28 cellular contexts compared by ENCODE assay signal in genomic region chr1:33535334-33535733, GRCh38.
"Had no signal": no experiment of that assay in that cellular context is flagged by ENCODE, and none has a peak within 500 bp of the region (broad histone marks: within the 10 kb centered on the region; RNA-seq: fewer than 3 reads in every experiment).

No MANE protein-coding gene starts in this region.

- H3K9me3 ChIP-seq: stomach, suprapubic skin, testis, thoracic aorta, thyroid gland, tibial artery, tibial nerve, transverse colon, upper lobe of left lung, upper lobe of right lung, uterus, vagina had no signal

- H3K9me3 Mint-ChIP-seq: stimulated activated naive CD8-positive, alpha-beta T cell treated with anti-CD3 and anti-CD28 coated beads, Interleukin-15, amount 100 ng/mL, for 72 hours; stimulated activated naive CD8-positive, alpha-beta T cell treated with anti-CD3 and anti-CD28 coated beads, Interleukin-15, Interleukin-2, amounts not matched to agents 100 ng/mL and 50 ng/mL, for 24 hours had no signal

- H3K27ac ChIP-seq: stomach, suprapubic skin, testis, thoracic aorta, thyroid gland, tibial artery, tibial nerve, transverse colon, upper lobe of left lung, upper lobe of right lung, uterus, vagina had no signal

- DNase-seq: stimulated activated CD4-positive, alpha-beta T cell treated with anti-CD3 and anti-CD28 coated beads, Interleukin-2, amount 100 ng/mL, for 48 hours; stimulated activated CD4-positive, alpha-beta T cell treated with anti-CD3 and anti-CD28 coated beads, Interleukin-4, amount 100 ng/mL, for 1 hour; stimulated activated CD4-positive, alpha-beta T cell treated with anti-CD3 and anti-CD28 coated beads, Interleukin-4, amount 100 ng/mL, for 24 hours; stimulated activated CD4-positive, alpha-beta T cell treated with anti-CD3 and anti-CD28 coated beads, Interleukin-4, amount 100 ng/mL, for 4 hours; stimulated activated CD8-positive, alpha-beta memory T cell treated with anti-CD3 and anti-CD28 coated beads, Interleukin-4, amount 100 ng/mL, for 48 hours; stimulated activated naive B cell treated with anti-CD40 and anti-IgM and Interleukin-4, amounts not matched to agents 10 μg/mL and 1 μg/mL and 100 μg/mL, for 72 hours; stimulated activated naive CD4-positive, alpha-beta T cell; stimulated activated naive CD4-positive, alpha-beta T cell treated with Interleukin-2 at 50 U/mL for 16 hours; stimulated activated naive CD8-positive, alpha-beta T cell treated with anti-CD3 and anti-CD28 coated beads, Interleukin-15, amount 100 ng/mL, for 72 hours; stimulated activated naive CD8-positive, alpha-beta T cell treated with anti-CD3 and anti-CD28 coated beads, Interleukin-15, Interleukin-2, amounts not matched to agents 100 U/mL and 50 U/mL, for 24 hours; stomach; substantia nigra; testis; thyroid gland; tibial artery; transverse colon; trophoblast cell; upper lobe of left lung; upper lobe of right lung; uterus had no signal

- H3K27me3 ChIP-seq: testis, thyroid gland, tibial artery, tibial nerve, transverse colon, upper lobe of left lung, upper lobe of right lung, uterus, vagina had no signal

- H3K4me1 Mint-ChIP-seq: stimulated activated effector memory CD8-positive, alpha-beta T cell treated with anti-CD3 and anti-CD28 coated beads, Interleukin-12 subunit alpha, Interleukin-12 subunit beta, amount 100 ng/mL, for 72 hours; stimulated activated memory B cell treated with anti-CD40 and anti-IgM and Interleukin-4, amounts not matched to agents 10 μg/mL and 1 μg/mL and 100 μg/mL, for 72 hours; stimulated activated naive B cell treated with anti-CD40 and anti-IgM and Interleukin-4, amounts not matched to agents 10 μg/mL and 1 μg/mL and 100 μg/mL, for 72 hours had no signal

- ATAC-seq: stimulated activated effector memory CD8-positive, alpha-beta T cell treated with anti-CD3 and anti-CD28 coated beads, Interleukin-12 subunit alpha, Interleukin-12 subunit beta, amount 100 ng/mL, for 72 hours; stimulated activated memory B cell treated with anti-CD40 and anti-IgM and Interleukin-4, amounts not matched to agents 10 μg/mL and 1 μg/mL and 100 μg/mL, for 72 hours; stimulated activated naive B cell treated with anti-CD40 and anti-IgM and Interleukin-4, amounts not matched to agents 10 μg/mL and 1 μg/mL and 100 μg/mL, for 72 hours; stimulated activated naive CD8-positive, alpha-beta T cell treated with anti-CD3 and anti-CD28 coated beads, Interleukin-15, amount 100 ng/mL, for 72 hours; stimulated activated naive CD8-positive, alpha-beta T cell treated with anti-CD3 and anti-CD28 coated beads, Interleukin-15, Interleukin-2, amounts not matched to agents 100 U/mL and 50 U/mL, for 24 hours; upper lobe of right lung had no signal

- H3K4me3 Mint-ChIP-seq: stimulated activated effector memory CD8-positive, alpha-beta T cell treated with anti-CD3 and anti-CD28 coated beads, Interleukin-12 subunit alpha, Interleukin-12 subunit beta, amount 100 ng/mL, for 72 hours; stimulated activated memory B cell treated with anti-CD40 and anti-IgM and Interleukin-4, amounts not matched to agents 10 μg/mL and 1 μg/mL and 100 μg/mL, for 72 hours; stimulated activated naive B cell treated with anti-CD40 and anti-IgM and Interleukin-4, amounts not matched to agents 10 μg/mL and 1 μg/mL and 100 μg/mL, for 72 hours; stimulated activated naive CD8-positive, alpha-beta T cell treated with anti-CD3 and anti-CD28 coated beads, Interleukin-15, amount 100 ng/mL, for 72 hours; stimulated activated naive CD8-positive, alpha-beta T cell treated with anti-CD3 and anti-CD28 coated beads, Interleukin-15, Interleukin-2, amounts not matched to agents 100 ng/mL and 50 ng/mL, for 24 hours had no signal

- H3K27ac Mint-ChIP-seq: stimulated activated effector memory CD8-positive, alpha-beta T cell treated with anti-CD3 and anti-CD28 coated beads, Interleukin-12 subunit alpha, Interleukin-12 subunit beta, amount 100 ng/mL, for 72 hours; stimulated activated memory B cell treated with anti-CD40 and anti-IgM and Interleukin-4, amounts not matched to agents 10 μg/mL and 1 μg/mL and 100 μg/mL, for 72 hours; stimulated activated naive B cell treated with anti-CD40 and anti-IgM and Interleukin-4, amounts not matched to agents 10 μg/mL and 1 μg/mL and 100 μg/mL, for 72 hours; stimulated activated naive CD8-positive, alpha-beta T cell treated with anti-CD3 and anti-CD28 coated beads, Interleukin-15, Interleukin-2, amounts not matched to agents 100 ng/mL and 50 ng/mL, for 24 hours had no signal

- H3K36me3 Mint-ChIP-seq: stimulated activated effector memory CD8-positive, alpha-beta T cell treated with anti-CD3 and anti-CD28 coated beads, Interleukin-12 subunit alpha, Interleukin-12 subunit beta, amount 100 ng/mL, for 72 hours; stimulated activated memory B cell treated with anti-CD40 and anti-IgM and Interleukin-4, amounts not matched to agents 10 μg/mL and 1 μg/mL and 100 μg/mL, for 72 hours; stimulated activated naive B cell treated with anti-CD40 and anti-IgM and Interleukin-4, amounts not matched to agents 10 μg/mL and 1 μg/mL and 100 μg/mL, for 72 hours had no signal

- H3K4me3 ChIP-seq: stomach, suprapubic skin, testis, thoracic aorta, thyroid gland, tibial artery, tibial nerve, transverse colon, upper lobe of left lung, upper lobe of right lung, uterus, vagina had no signal

- H3K36me3 ChIP-seq: stomach, suprapubic skin, thoracic aorta, thyroid gland, tibial artery, tibial nerve, transverse colon, upper lobe of left lung, upper lobe of right lung, uterus, vagina had no signal

- FAIRE-seq: urothelium cell line had no signal

- H3K4me1 ChIP-seq: stomach, suprapubic skin, testis, thyroid gland, tibial artery, tibial nerve, transverse colon, upper lobe of left lung, upper lobe of right lung, uterus, vagina had no signal
